In the genomic region with DNA sequence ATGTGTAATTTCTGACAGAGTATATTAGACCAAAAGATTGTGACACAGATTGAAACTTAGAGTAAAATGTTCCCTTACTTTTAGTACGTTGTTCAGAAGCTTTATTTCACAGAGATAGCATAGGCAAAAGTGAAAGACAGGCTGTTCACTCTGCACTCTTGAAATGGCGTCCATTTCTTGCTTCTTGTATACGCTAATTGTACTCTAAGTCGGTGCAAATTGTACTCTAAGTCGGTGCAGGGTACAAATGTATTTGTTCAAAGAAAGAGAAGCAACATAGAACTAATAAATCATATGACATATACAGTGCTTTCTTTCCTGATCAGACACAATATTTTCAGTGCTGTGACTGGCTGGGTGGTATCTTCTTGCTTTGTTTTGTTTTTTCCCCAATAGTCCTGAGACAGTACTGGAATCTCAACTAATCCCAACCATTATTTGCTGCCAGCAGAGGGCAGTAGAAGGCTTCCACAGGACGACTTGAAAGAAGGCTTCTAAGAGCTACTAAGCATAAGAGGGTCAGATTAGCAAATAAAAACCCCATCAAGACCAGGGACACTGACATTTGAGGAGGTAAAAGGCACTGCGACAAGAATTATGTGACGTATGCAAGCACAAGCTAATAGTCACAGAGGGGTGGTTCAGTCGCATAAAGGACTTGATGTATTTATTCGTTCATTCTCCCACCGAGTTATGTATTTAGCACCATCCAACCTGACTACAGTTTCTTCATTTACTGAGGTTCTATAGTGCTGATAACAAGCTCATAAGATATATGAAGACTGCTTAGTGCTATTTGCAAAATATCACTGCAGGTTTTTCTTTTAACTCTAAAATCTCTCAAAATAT, we compare ENCODE assay signal across 8 cellular contexts.
DNase-seq lines count a peak whose midpoint lies in the region; ATAC-seq and TF ChIP-seq lines count a peak whose summit lies in the region.

No MANE protein-coding gene starts in this region.

- 56 to 58% (median 57%) methylated on average over 11 of the region's 11 CpGs for WGBS in psoas muscle, 3 donors

- H3K36me3 ChIP-seq in psoas muscle (ENCODE audit: insufficient read depth in 1 of 2, low read depth in 1 of 2), result no peaks in the 10 kb centered on the region

- H3K4me3 ChIP-seq in fibroblast of villous mesenchyme (ENCODE audit: low read depth, low read length) (no peak overlapping the region), psoas muscle (no peak overlapping the region)

- no peaks in the 10 kb centered on the region for H3K9me3 ChIP-seq in psoas muscle

- intact Hi-C loops in psoas muscle (cut with DNase I), result no loop called here

- no peaks in the 10 kb centered on the region for H3K27me3 ChIP-seq in psoas muscle (ENCODE audit: insufficient read depth in 3 of 3, low read length in 2 of 3)

- no peak overlapping the region for H3K27ac ChIP-seq in psoas muscle

- DNase-seq in COLO668 (lab: John Stamatoyannopoulos, UW; ENCODE audit: unreplicated experiment), result peak; percentile 53
- peak; percentile 4 for DNase-seq in GM19238 (ENCODE audit: insufficient read length, low spot score)
- peak; percentile 3 for DNase-seq in NCI-H2227 treated with DMSO at 0.1 percent for 48 hours (lab: John Stamatoyannopoulos, UW)
- DNase-seq in activated CD4-positive, alpha-beta T cell treated with anti-CD3 and anti-CD28 coated beads, Interleukin-2, amount 50 U/mL, for 48 hours, result peak; percentile 19 to 47
- peak; percentile 3 for DNase-seq in fibroblast of villous mesenchyme (ENCODE audit: low read depth)
- no peak for DNase-seq in psoas muscle
- DNase-seq in NK-92 treated with Interleukin-12 subunit alpha and Interleukin-12 subunit beta, amount 100 ng/mL, for 24 hours (lab: John Stamatoyannopoulos, UW), result no peak

- TF ChIP-seq CTCF in fibroblast of villous mesenchyme (IDR thresholded peaks at IDR 0.05; ENCODE audit: insufficient read depth, low read depth, low read length) (peak; percentile 31), psoas muscle (IDR thresholded peaks at IDR 0.05) (peak; percentile 31)

- peak; percentile 88 for ATAC-seq in HG03342 (IDR thresholded peaks at IDR 0.05; ENCODE audit: unreplicated experiment)
- no peak for ATAC-seq in psoas muscle

- no peaks in the 10 kb centered on the region for H3K4me1 ChIP-seq in psoas muscle

Comparison
In these comparisons a context has a peak if more than half of its experiments do, and no peak if none do; other contexts are left out.
1. DNase-seq: peak in COLO668 (single experiment), GM19238 (single experiment), NCI-H2227 treated with DMSO at 0.1 percent for 48 hours (single experiment), activated CD4-positive, alpha-beta T cell treated with anti-CD3 and anti-CD28 coated beads, Interleukin-2, amount 50 U/mL, for 48 hours (2 of 2) and fibroblast of villous mesenchyme (single experiment); none in psoas muscle (0 of 2) and NK-92 treated with Interleukin-12 subunit alpha and Interleukin-12 subunit beta, amount 100 ng/mL, for 24 hours (single experiment).